In the genomic region with DNA sequence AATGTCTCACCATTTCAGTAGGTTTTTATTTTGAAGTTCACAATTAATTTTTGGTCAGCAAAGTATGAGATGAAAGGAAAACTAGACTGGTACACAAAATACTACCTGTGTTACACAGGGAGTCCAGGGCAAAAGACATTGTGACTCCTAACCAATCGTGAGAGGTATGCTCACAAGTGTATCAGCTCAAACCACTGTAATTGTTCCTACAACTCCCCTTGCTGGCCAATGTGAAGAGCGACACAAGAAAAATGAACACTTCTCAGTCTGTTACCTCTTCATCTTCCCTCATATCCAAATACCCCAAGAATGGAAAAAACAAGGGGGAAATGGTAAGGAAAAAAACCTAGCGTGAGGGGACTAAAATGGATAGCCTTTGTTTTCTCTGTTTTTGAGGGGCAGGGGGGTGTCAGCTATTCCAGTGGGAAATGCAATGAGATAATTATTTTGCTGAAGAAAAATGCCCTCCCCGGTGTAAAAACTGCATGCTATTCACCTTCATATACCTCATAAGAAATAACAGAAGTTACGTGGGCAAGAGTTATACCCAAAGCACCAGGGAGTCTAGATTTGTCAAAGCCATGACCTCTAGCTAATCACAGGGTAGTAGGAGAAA, we compare ENCODE assay signal across 1 cellular context.
TF ChIP-seq lines count a peak whose summit lies in the region.

No MANE protein-coding gene starts in this region.

TF ChIP-seq in HCT116, 20 proteins besides CTCF, POLR2A, EP300 and RAD21 (continued from another document):
- TF ChIP-seq EZH2phosphoT487 (IDR thresholded peaks at IDR 0.05; ENCODE audit: borderline replicate concordance) (no peak), ZNF274 (IDR thresholded peaks at IDR 0.05; ENCODE audit: low read depth, low read length) (no peak)
